In the genomic region with DNA sequence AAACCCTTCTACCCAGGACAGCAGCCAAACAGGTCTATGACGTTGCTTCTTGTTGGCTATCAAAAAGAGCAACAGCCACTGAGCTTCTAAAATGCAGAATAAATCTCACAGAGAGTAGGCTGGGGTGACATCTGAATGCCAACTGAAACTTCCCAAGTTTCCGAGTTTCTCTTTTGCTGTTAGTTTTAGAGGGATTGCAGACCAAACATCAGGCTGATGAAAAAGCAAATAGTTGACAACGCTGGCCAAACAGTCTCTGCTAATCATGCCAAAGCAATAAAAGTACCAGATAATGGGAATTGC, we compare ENCODE assay signal across 7 cellular contexts. TPM values are rescaled to one million over a fixed set of nuclear protein-coding genes. Genes with fewer than 3 reads are reported as not detected.
A peak's percentile ranks its signal among the peaks of the same experiment; 100 is the strongest.
DNase-seq lines count a peak whose midpoint lies in the region; ATAC-seq and TF ChIP-seq lines count a peak whose summit lies in the region.

No MANE protein-coding gene starts in this region.

- H3K9me3 Mint-ChIP-seq in activated naive CD4-positive, alpha-beta T cell treated with anti-CD3 and anti-CD28 coated beads, Interleukin-2, amount 50 U/mL, for 72 hours = peaks cover 0 to 1% of the 10 kb centered on the region in 2 donors

- peak overlapping the region; percentile 29 for H3K27ac ChIP-seq in HUES6 (ENCODE audit: low read depth, low read length)
- H3K27ac ChIP-seq in iPS-20b (ENCODE audit: low read length) = peak overlapping the region; percentile 92
- peak overlapping the region; percentile 82 for H3K27ac ChIP-seq in stomach smooth muscle (ENCODE audit: low read length)

- ATAC-seq in activated naive CD4-positive, alpha-beta T cell treated with anti-CD3 and anti-CD28 coated beads, Interleukin-2, amount 50 U/mL, for 72 hours = no peak
- ATAC-seq in HG02798 (IDR thresholded peaks at IDR 0.05; ENCODE audit: poor library complexity, unreplicated experiment) = no peak

- H3K4me3 ChIP-seq in HUES6 (ENCODE audit: low read depth, low read length) = peak overlapping the region; percentile 67
- H3K4me3 ChIP-seq in iPS-20b (ENCODE audit: low read length) = peak overlapping the region; percentile 88
- H3K4me3 ChIP-seq in stomach smooth muscle (ENCODE audit: low read length in 2 of 2) = peak overlapping the region; percentile 92
- H3K4me3 ChIP-seq in lower leg skin (ENCODE audit: low read depth, poor library complexity, severe bottlenecking) = no peak overlapping the region

- peaks cover 30 to 38% of the 10 kb centered on the region in 2 donors for H3K36me3 Mint-ChIP-seq in activated naive CD4-positive, alpha-beta T cell treated with anti-CD3 and anti-CD28 coated beads, Interleukin-2, amount 50 U/mL, for 72 hours

- H3K27ac Mint-ChIP-seq in activated naive CD4-positive, alpha-beta T cell treated with anti-CD3 and anti-CD28 coated beads, Interleukin-2, amount 50 U/mL, for 72 hours = peak overlapping the region; percentile 93 to 98

- WGBS in lower leg skin, 2 donors = 0% methylated on average over 3 of the region's 3 CpGs

- H3K27me3 ChIP-seq in HUES6 (ENCODE audit: control insufficient read depth, insufficient read depth, low read length) (no peaks in the 10 kb centered on the region), iPS-20b (ENCODE audit: insufficient read depth, low read length) (no peaks in the 10 kb centered on the region), stomach smooth muscle (ENCODE audit: control insufficient read depth in 1 of 2, insufficient read depth in 2 of 2, low read length in 2 of 2) (no peaks in the 10 kb centered on the region)

- peak overlapping the region; percentile 71 for H3K9ac ChIP-seq in HUES6 (ENCODE audit: low read length)
- peak overlapping the region; percentile 84; the same call in 1 of the 2 replicates for H3K9ac ChIP-seq in iPS-20b (ENCODE audit: low read depth, low read length)
- H3K9ac ChIP-seq in stomach smooth muscle (ENCODE audit: low read length in 2 of 2) = peak overlapping the region; percentile 61 to 66

- no peak for DNase-seq in activated naive CD4-positive, alpha-beta T cell treated with anti-CD3 and anti-CD28 coated beads, Interleukin-2, amount 50 U/mL, for 72 hours (ENCODE audit: low spot score in 2 of 2)
- DNase-seq in lower leg skin (ENCODE audit: low spot score in 2 of 2) (no peak), AML-193 (lab: John Stamatoyannopoulos, UW) (no peak)

- no peak for TF ChIP-seq CTCF in lower leg skin (IDR thresholded peaks at IDR 0.05)

- H3K4me1 ChIP-seq in HUES6 (ENCODE audit: control insufficient read depth, insufficient read depth, low read length) (peaks cover 22% of the 10 kb centered on the region), iPS-20b (ENCODE audit: insufficient read depth, low read length) (peaks cover 12% of the 10 kb centered on the region), stomach smooth muscle (ENCODE audit: control insufficient read depth, insufficient read depth, low read length) (peaks cover 3% of the 10 kb centered on the region)

- H3K9me3 ChIP-seq in HUES6 (ENCODE audit: control insufficient read depth, insufficient read depth, low read depth, low read length) = no peaks in the 10 kb centered on the region
- no peaks in the 10 kb centered on the region for H3K9me3 ChIP-seq in iPS-20b (ENCODE audit: insufficient read depth, low read depth, low read length)
- no peaks in the 10 kb centered on the region for H3K9me3 ChIP-seq in stomach smooth muscle (ENCODE audit: control insufficient read depth in 2 of 2, low read length in 2 of 2)

- intact Hi-C loops in lower leg skin (cut with DNase I; ENCODE audit: low total_unique reads) = no loop called here

- TF ChIP-seq POLR2A in lower leg skin (IDR thresholded peaks at IDR 0.05) = no peak

- H3K36me3 ChIP-seq in HUES6 (ENCODE audit: control insufficient read depth, insufficient read depth, low read length) = peaks cover 5% of the 10 kb centered on the region
- H3K36me3 ChIP-seq in iPS-20b (ENCODE audit: insufficient read depth, low read depth, low read length) = peaks cover 17% of the 10 kb centered on the region; the same call in 1 of the 2 replicates
- H3K36me3 ChIP-seq in stomach smooth muscle (ENCODE audit: control insufficient read depth in 2 of 2, insufficient read depth in 2 of 2, low read length in 2 of 2) = no peaks in the 10 kb centered on the region

RNA-seq across cellular contexts. Expression of a gene that starts 0.7 kb away (rescaled TPM):
- 100 to 1,000 TPM in 1 of 2 donors, 10 to 100 TPM in 1; 81.3 to 107 TPM for total RNA-seq in activated naive CD4-positive, alpha-beta T cell treated with anti-CD3 and anti-CD28 coated beads, Interleukin-2, amount 50 U/mL, for 72 hours
- total RNA-seq in lower leg skin = 10 to 100 TPM; 17.0 to 33.8 (median 23.0) TPM

Comparison
In these comparisons a context has a peak if more than half of its experiments do, and no peak if none do; other contexts are left out.
1. H3K27ac ChIP-seq: peak in every context shown above with its lines; median percentile 92 in iPS-20b; 82 in stomach smooth muscle; 29 in HUES6.